ENCODE assay signal across 1 cellular context in the genomic region with DNA sequence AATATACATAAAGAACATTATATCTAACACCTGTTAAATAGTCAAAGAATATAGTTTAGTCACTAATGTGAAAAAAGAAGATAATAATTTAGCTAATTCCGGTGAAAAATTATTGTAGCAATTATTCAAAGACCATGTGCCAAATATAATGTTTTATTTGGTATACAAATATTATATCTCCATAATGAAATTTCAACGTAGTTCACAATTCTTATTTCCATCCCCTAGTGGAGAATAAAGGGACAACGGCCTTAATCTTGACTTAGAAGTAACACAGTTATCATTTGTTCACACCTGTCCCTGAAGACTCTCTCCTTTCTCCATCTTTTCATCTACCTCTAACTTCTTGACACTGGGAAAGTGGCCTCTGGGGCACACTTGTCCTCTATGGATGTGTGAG.
TF ChIP-seq lines count a peak whose summit lies in the region.

No MANE protein-coding gene starts in this region.

TF ChIP-seq in HCT116, 20 proteins besides CTCF, POLR2A, EP300 and RAD21 (continued from another document):
- TF ChIP-seq, protein P1, sequence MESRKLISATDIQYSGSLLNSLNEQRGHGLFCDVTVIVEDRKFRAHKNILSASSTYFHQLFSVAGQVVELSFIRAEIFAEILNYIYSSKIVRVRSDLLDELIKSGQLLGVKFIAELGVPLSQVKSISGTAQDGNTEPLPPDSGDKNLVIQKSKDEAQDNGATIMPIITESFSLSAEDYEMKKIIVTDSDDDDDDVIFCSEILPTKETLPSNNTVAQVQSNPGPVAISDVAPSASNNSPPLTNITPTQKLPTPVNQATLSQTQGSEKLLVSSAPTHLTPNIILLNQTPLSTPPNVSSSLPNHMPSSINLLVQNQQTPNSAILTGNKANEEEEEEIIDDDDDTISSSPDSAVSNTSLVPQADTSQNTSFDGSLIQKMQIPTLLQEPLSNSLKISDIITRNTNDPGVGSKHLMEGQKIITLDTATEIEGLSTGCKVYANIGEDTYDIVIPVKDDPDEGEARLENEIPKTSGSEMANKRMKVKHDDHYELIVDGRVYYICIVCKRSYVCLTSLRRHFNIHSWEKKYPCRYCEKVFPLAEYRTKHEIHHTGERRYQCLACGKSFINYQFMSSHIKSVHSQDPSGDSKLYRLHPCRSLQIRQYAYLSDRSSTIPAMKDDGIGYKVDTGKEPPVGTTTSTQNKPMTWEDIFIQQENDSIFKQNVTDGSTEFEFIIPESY (IDR thresholded peaks at IDR 0.05; ENCODE audit: extremely low read depth, insufficient replicate concordance, low read length), result no peak
- TF ChIP-seq SRF (IDR thresholded peaks at IDR 0.05; ENCODE audit: low read depth) (no peak), CEBPB (IDR thresholded peaks at IDR 0.05; ENCODE audit: low read depth) (no peak), SP1 (IDR thresholded peaks at IDR 0.05; ENCODE audit: low read depth) (no peak), ELF1 (IDR thresholded peaks at IDR 0.05; ENCODE audit: borderline replicate concordance, low read depth) (no peak), JUND (IDR thresholded peaks at IDR 0.05) (no peak), POLR2AphosphoS5 (IDR thresholded peaks at IDR 0.05; ENCODE audit: low read depth, low read length) (no peak), EZH2 (IDR thresholded peaks at IDR 0.05) (no peak), ZFX (IDR thresholded peaks at IDR 0.05) (no peak)
- TF ChIP-seq, protein P2, sequence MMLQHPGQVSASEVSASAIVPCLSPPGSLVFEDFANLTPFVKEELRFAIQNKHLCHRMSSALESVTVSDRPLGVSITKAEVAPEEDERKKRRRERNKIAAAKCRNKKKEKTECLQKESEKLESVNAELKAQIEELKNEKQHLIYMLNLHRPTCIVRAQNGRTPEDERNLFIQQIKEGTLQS (IDR thresholded peaks at IDR 0.05), result no peak
